ENCODE assay signal across 25 cellular contexts in genomic region chrX:136452614-136453013, GRCh38. TPM values are rescaled to one million over a fixed set of nuclear protein-coding genes. Genes with fewer than 3 reads are reported as not detected.
"Had no signal": no experiment of that assay in that cellular context is flagged by ENCODE, and none has a peak within 500 bp of the region (broad histone marks: within the 10 kb centered on the region; RNA-seq: fewer than 3 reads in every experiment).

No MANE protein-coding gene starts in this region.

- ATAC-seq: natural killer cell; right lobe of liver; stimulated activated naive B cell treated with anti-CD40 and anti-IgM and Interleukin-4, amounts not matched to agents 10 μg/mL and 1 μg/mL and 100 μg/mL, for 72 hours; stimulated activated naive CD8-positive, alpha-beta T cell treated with anti-CD3 and anti-CD28 coated beads, Interleukin-15, Interleukin-2, amounts not matched to agents 100 U/mL and 50 U/mL, for 24 hours had no signal

- H3K4me2 ChIP-seq: neural progenitor cell had no signal

- H3K9me3 ChIP-seq: left ventricle myocardium inferior, neutrophil, right atrium auricular region, right lobe of liver, stomach, testis, thyroid gland, transverse colon, upper lobe of left lung, vagina had no signal

- H3K27ac ChIP-seq: left ventricle myocardium inferior, neural progenitor cell, neutrophil, parathyroid adenoma, right atrium auricular region, right lobe of liver, stomach, testis, thyroid gland, transverse colon, upper lobe of left lung, vagina had no signal

- H3K36me3 ChIP-seq: left ventricle myocardium inferior, neural progenitor cell, neutrophil, right atrium auricular region, right lobe of liver, stomach, thyroid gland, transverse colon, upper lobe of left lung, vagina had no signal

- DNase-seq: islet precursor cell; left ventricle myocardium inferior; mesendoderm; naive B cell; natural killer cell; nephron progenitor cell; occipital lobe; right lobe of liver; stimulated activated CD4-positive, alpha-beta T cell treated with anti-CD3 and anti-CD28 coated beads, Interleukin-12 subunit alpha, Interleukin-12 subunit beta, amount 100 ng/mL, for 4 hours; stimulated activated CD4-positive, alpha-beta T cell treated with anti-CD3 and anti-CD28 coated beads, Interleukin-15, amount 100 ng/mL, for 24 hours; stimulated activated CD4-positive, alpha-beta T cell treated with anti-CD3 and anti-CD28 coated beads, Interleukin-2, amount 100 ng/mL, for 24 hours; stimulated activated CD4-positive, alpha-beta T cell treated with anti-CD3 and anti-CD28 coated beads, Interleukin-4, amount 100 ng/mL, for 1 hour; stimulated activated naive B cell treated with anti-CD40 and anti-IgM and Interleukin-4, amounts not matched to agents 10 μg/mL and 1 μg/mL and 100 μg/mL, for 72 hours; stimulated activated naive CD8-positive, alpha-beta T cell treated with anti-CD3 and anti-CD28 coated beads, Interleukin-15, Interleukin-2, amounts not matched to agents 100 U/mL and 50 U/mL, for 24 hours; stomach; testis; thyroid gland; transverse colon; upper lobe of left lung had no signal

- H3K27me3 ChIP-seq: neural progenitor cell, neutrophil, right atrium auricular region, right lobe of liver, stomach, testis, thyroid gland, transverse colon, upper lobe of left lung, vagina had no signal

- H3K4me3 ChIP-seq: left ventricle myocardium inferior, lung, neural progenitor cell, right atrium auricular region, right lobe of liver, stomach, testis, thyroid gland, transverse colon, upper lobe of left lung, vagina had no signal

- H3K4me1 ChIP-seq: left ventricle myocardium inferior, neural progenitor cell, parathyroid adenoma, right atrium auricular region, right lobe of liver, stomach, testis, thyroid gland, transverse colon, upper lobe of left lung, vagina had no signal

RNA-seq across cellular contexts. Expression of gene BRS3, which starts 35.1 kb away (rescaled TPM):
- polyA plus RNA-seq: lung, stomach had no signal
